1 cellular context compared by ENCODE assay signal in the genomic region with DNA sequence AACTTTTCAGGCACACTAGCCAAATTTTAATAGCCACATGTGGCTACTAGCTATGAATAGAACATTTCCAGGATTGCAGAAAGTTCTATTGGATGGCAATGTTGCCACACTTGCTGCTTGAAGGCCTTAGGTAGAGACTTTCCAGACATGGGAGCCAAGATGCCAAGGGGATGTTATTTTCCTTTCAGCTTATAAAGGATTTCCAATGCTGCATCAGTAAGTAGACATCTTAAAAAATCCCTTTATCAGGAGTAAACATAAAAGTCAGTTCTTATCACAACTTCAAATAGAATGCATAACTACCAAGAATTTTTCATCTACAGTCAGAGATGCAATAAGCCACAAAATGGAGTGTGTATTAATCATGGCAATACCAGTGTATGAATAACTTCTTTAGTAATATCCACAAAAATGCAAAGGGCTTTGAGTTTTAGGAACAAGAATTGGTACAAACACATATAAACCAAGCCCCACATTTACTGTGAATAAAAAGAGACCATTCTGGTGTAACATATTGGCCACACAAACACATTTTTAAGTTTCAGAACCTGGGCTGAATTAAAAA.
TF ChIP-seq lines count a peak whose summit lies in the region.

No MANE protein-coding gene starts in this region.

TF ChIP-seq in WTC11, 78 proteins besides CTCF, POLR2A, EP300 and RAD21:
- TF ChIP-seq SP1 (CRISPR knock-in tag; conservative IDR thresholded peaks at IDR 0.05), result no peak
